Comparison of ENCODE assay signal across 21 cellular contexts in genomic region chr17:58640202-58640601, GRCh38. TPM values are rescaled to one million over a fixed set of nuclear protein-coding genes. Genes with fewer than 3 reads are reported as not detected.
DNase-seq lines count a peak whose midpoint lies in the region; ATAC-seq, FAIRE-seq and TF ChIP-seq lines count a peak whose summit lies in the region.
"Had no signal": no experiment of that assay in that cellular context is flagged by ENCODE, and none has a peak within 500 bp of the region (broad histone marks: within the 10 kb centered on the region; RNA-seq: fewer than 3 reads in every experiment).

No MANE protein-coding gene starts in this region.

- no peaks in the 10 kb centered on the region for H3K79me2 ChIP-seq in K562 (ENCODE audit: control insufficient read depth, insufficient read depth, low read length)

- no peak overlapping the region for H3K4me3 Mint-ChIP-seq in activated CD4-positive, alpha-beta memory T cell treated with anti-CD3 and anti-CD28 coated beads for 36 hours
- H3K4me3 Mint-ChIP-seq: B cell; CD4-positive, CD25-positive, alpha-beta regulatory T cell; CD8-positive, alpha-beta T cell; HFFc6 had no signal

- no peaks in the 10 kb centered on the region for H4K20me1 ChIP-seq in K562 (replicated peaks; ENCODE audit: control insufficient read depth, insufficient read depth, low read length)
- H4K20me1 ChIP-seq: BLaER1 had no signal

- no peak for FAIRE-seq in K562 (lab: Jason Lieb, UNC)
- FAIRE-seq: G401.6, GM12892, H54 had no signal

- no peak overlapping the region for H3K4me3 ChIP-seq in K562
- no peak overlapping the region for H3K4me3 ChIP-seq in right lobe of liver
- H3K4me3 ChIP-seq in right cardiac atrium (ENCODE audit: low read length) = no peak overlapping the region
- H3K4me3 ChIP-seq: BLaER1, HAP-1 had no signal

- TF ChIP-seq CTCF in K562 (IDR thresholded peaks at IDR 0.05 in 2 of 3, conservative IDR thresholded peaks at IDR 0.05 in 1 of 3; ENCODE audit: insufficient read depth in 2 of 3, low read depth in 1 of 3, low read length in 3 of 3) (no peak), right lobe of liver (IDR thresholded peaks at IDR 0.05) (no peak)

- 0 out of 2 replicates have a peak overlapping the region, but pooled peaks have one; percentile 0 for H2AFZ ChIP-seq in K562 (ENCODE audit: low read depth, low read length)

- no peak overlapping the region for H3K4me2 ChIP-seq in K562 (ENCODE audit: insufficient read depth, low read length)
- H3K4me2 ChIP-seq: BLaER1 had no signal

- in situ Hi-C loops in K562 (cut with MboI) = no loop called here

- intact Hi-C loops in K562 (cut with micrococcal nuclease) (no loop called here), right lobe of liver (cut with DNase I) (no loop called here), right cardiac atrium (cut with DNase I) (no loop called here)
- intact Hi-C loops in activated CD4-positive, alpha-beta memory T cell treated with anti-CD3 and anti-CD28 coated beads for 36 hours (cut with micrococcal nuclease) = no loop called here

- no peak for TF ChIP-seq EP300 in K562 (IDR thresholded peaks at IDR 0.05; ENCODE audit: low read length)

- DNase-seq in NCI-H82 treated with DMSO at 0.1 percent for 48 hours (lab: John Stamatoyannopoulos, UW; ENCODE audit: unreplicated experiment) = peak; percentile 19
- no peak for DNase-seq in K562 (ENCODE audit: extremely low read depth in 1 of 4, low spot score in 3 of 4)
- DNase-seq in right lobe of liver = no peak
- no peak for DNase-seq in activated CD4-positive, alpha-beta memory T cell treated with anti-CD3 and anti-CD28 coated beads for 36 hours
- DNase-seq in right cardiac atrium = no peak
- DNase-seq: Caco-2; CD8-positive, alpha-beta T cell; DMS153; DND-41; GOT3; HFFc6 had no signal

- H3K9me1 ChIP-seq in K562 (ENCODE audit: control insufficient read depth, insufficient read depth, low read length) = no peaks in the 10 kb centered on the region

- TF ChIP-seq POLR2A in K562 (conservative IDR thresholded peaks at IDR 0.05) (no peak), right lobe of liver (IDR thresholded peaks at IDR 0.05) (no peak)

- POLR2A ChIA-PET in K562 (lab: Yijun Ruan, JAX) = interaction anchor here (0.8 to 6.0 kb wide), 3 partner anchors 9 to 19 kb away, joined by 3 to 122 read pairs (median 32); no protein-coding TSS in a partner anchor
- POLR2A ChIA-PET in activated CD4-positive, alpha-beta memory T cell treated with anti-CD3 and anti-CD28 coated beads for 36 hours (lab: Charles Lee) = interaction anchor here (0.7 to 6.5 kb wide), 2 partner anchors 9 to 16 kb away, joined by 6 to 81 read pairs; no protein-coding TSS in a partner anchor

- no peak overlapping the region for H3K27ac ChIP-seq in K562 (ENCODE audit: extremely low read depth, low read depth, low read length)
- H3K27ac ChIP-seq in right lobe of liver = no peak overlapping the region
- H3K27ac ChIP-seq in right cardiac atrium (ENCODE audit: low read length) = no peak overlapping the region
- H3K27ac ChIP-seq: BLaER1, C4-2B had no signal

- H3K9me3 Mint-ChIP-seq in activated CD4-positive, alpha-beta memory T cell treated with anti-CD3 and anti-CD28 coated beads for 36 hours = no peaks in the 10 kb centered on the region
- H3K9me3 Mint-ChIP-seq: CD4-positive, CD25-positive, alpha-beta regulatory T cell; CD8-positive, alpha-beta T cell; HFFc6 had no signal

- TF ChIP-seq RAD21 in K562 (CRISPR knock-in tag; conservative IDR thresholded peaks at IDR 0.05 in 1 of 2, IDR thresholded peaks at IDR 0.05 in 1 of 2) = no peak

- H3K36me3 Mint-ChIP-seq in activated CD4-positive, alpha-beta memory T cell treated with anti-CD3 and anti-CD28 coated beads for 36 hours = no peaks in the 10 kb centered on the region
- H3K36me3 Mint-ChIP-seq: CD4-positive, CD25-positive, alpha-beta regulatory T cell; CD8-positive, alpha-beta T cell had no signal

- H3K36me3 ChIP-seq in K562 (ENCODE audit: control insufficient read depth, insufficient read depth, low read length) (no peaks in the 10 kb centered on the region), right lobe of liver (no peaks in the 10 kb centered on the region)
- H3K36me3 ChIP-seq: BLaER1, HAP-1 had no signal

- no peak overlapping the region for H3K9ac ChIP-seq in K562 (ENCODE audit: insufficient read depth in 1 of 2, low read depth in 2 of 2, low read length in 2 of 2)
- H3K9ac ChIP-seq: BLaER1 had no signal

- no peaks in the 10 kb centered on the region for H3K27me3 ChIP-seq in K562 (ENCODE audit: control insufficient read depth in 2 of 2, insufficient read depth in 2 of 2, low read length in 2 of 2)
- no peaks in the 10 kb centered on the region for H3K27me3 ChIP-seq in right lobe of liver
- H3K27me3 ChIP-seq in right cardiac atrium (ENCODE audit: control insufficient read depth, insufficient read depth) = no peaks in the 10 kb centered on the region
- H3K27me3 ChIP-seq: BLaER1 had no signal

- no TSS peak for BruUV-seq in K562 (replicated peaks; lab: Mats Ljungman, UMichigan)

- no peak overlapping the region for H3K27ac Mint-ChIP-seq in activated CD4-positive, alpha-beta memory T cell treated with anti-CD3 and anti-CD28 coated beads for 36 hours
- H3K27ac Mint-ChIP-seq: B cell; CD4-positive, CD25-positive, alpha-beta regulatory T cell; CD8-positive, alpha-beta T cell; HFFc6 had no signal

- H3K4me1 ChIP-seq in K562 (replicated peaks in 1 of 2; ENCODE audit: control insufficient read depth in 2 of 2, insufficient read depth in 2 of 2, low read length in 2 of 2) (no peaks in the 10 kb centered on the region; a peak in 1 of 5 replicates), right lobe of liver (peaks cover 0 to 14% (median 0%) of the 10 kb centered on the region in 4 donors), right cardiac atrium (ENCODE audit: control insufficient read depth, insufficient read depth, low read length) (no peaks in the 10 kb centered on the region)
- H3K4me1 ChIP-seq: BLaER1, Caco-2, HAP-1 had no signal

- 10% methylated on average over 4 of the region's 4 CpGs for WGBS in K562 (ENCODE audit: insufficient coverage, low coverage, missing lambda C conversion rate)
- WGBS in right lobe of liver (ENCODE audit: insufficient coverage, low coverage, low lambda C conversion rate, missing lambda C conversion rate) = 38% methylated on average over 4 of the region's 4 CpGs
- WGBS in right cardiac atrium = 73% methylated on average over 4 of the region's 4 CpGs

- no peak for ATAC-seq in K562
- ATAC-seq in esophagus mucosa = peak; percentile 48
- peak; percentile 48 to 80 (median 71) for ATAC-seq in right lobe of liver
- ATAC-seq in HG03521 (IDR thresholded peaks at IDR 0.05; ENCODE audit: unreplicated experiment) = no peak
- no peak for ATAC-seq in right cardiac atrium
- ATAC-seq: CD8-positive, alpha-beta T cell had no signal

- H3K27me3 Mint-ChIP-seq in activated CD4-positive, alpha-beta memory T cell treated with anti-CD3 and anti-CD28 coated beads for 36 hours = no peaks in the 10 kb centered on the region
- H3K27me3 Mint-ChIP-seq: B cell had no signal

- no peaks in the 10 kb centered on the region for H3K9me3 ChIP-seq in K562 (replicated peaks; ENCODE audit: control insufficient read depth, insufficient read depth, low read depth, low read length)
- H3K9me3 ChIP-seq in right lobe of liver = no peaks in the 10 kb centered on the region
- no peaks in the 10 kb centered on the region for H3K9me3 ChIP-seq in right cardiac atrium (ENCODE audit: control insufficient read depth, low read length)
- H3K9me3 ChIP-seq: BLaER1, Caco-2, HAP-1 had no signal

- H3K4me1 Mint-ChIP-seq in activated CD4-positive, alpha-beta memory T cell treated with anti-CD3 and anti-CD28 coated beads for 36 hours (ENCODE audit: low read depth) = no peaks in the 10 kb centered on the region
- H3K4me1 Mint-ChIP-seq: B cell; CD4-positive, CD25-positive, alpha-beta regulatory T cell had no signal

- CTCF ChIA-PET in K562 (lab: Yijun Ruan, JAX; ENCODE audit: low intra/inter-chr PET ratio) = no interaction called here
- CTCF ChIA-PET in activated CD4-positive, alpha-beta memory T cell treated with anti-CD3 and anti-CD28 coated beads for 36 hours (lab: Charles Lee) = interaction anchor here (0.8 to 1.0 kb wide), 3 partner anchors 8 to 365 kb away, joined by 3 read pairs; no protein-coding TSS in a partner anchor

RNA-seq across cellular contexts. Expression of gene TEX14, which starts 51.6 kb away (rescaled TPM):
- 0.25 and 0.42 TPM in 2 replicates for total RNA-seq in K562 (2011; cell fraction: chromatin; rRNA removed; ENCODE audit: low replicate concordance)
- total RNA-seq in K562 (2011; cell fraction: nucleolus; rRNA removed) = 0.13 and 0.17 TPM in 2 replicates
- total RNA-seq in K562 (2011; cell fraction: nucleoplasm; rRNA removed) = 0.15 and 0.29 TPM in 2 replicates
- total RNA-seq in K562 (2014; rRNA removed) (0.04 and 0.05 TPM in 2 replicates), K562 (2014; rRNA removed; fragmentation: Illumina TruSeq; extraction: Trizol) (0.06 and 0.11 TPM in 2 replicates), K562 (2015; rRNA removed; fragmentation: Illumina TruSeq; extraction: Trizol) (0.04 TPM in 1 of 2 replicates, not detected in the other), K562 (2021) (0.09 and 0.18 TPM in 2 replicates), esophagus mucosa (0.24 TPM), right lobe of liver (under 1 TPM in 3 of 6 experiments, not detected in 3; 0.04 to 0.12 (median 0.09) TPM), right cardiac atrium (under 1 TPM in 3 of 4 donors, not detected in 1; 0.15 to 0.57 (median 0.20) TPM)
- polyA plus RNA-seq in K562 (2011; rRNA removed) (0.06 and 0.27 TPM in 2 replicates), K562 (2014; fragmentation: Illumina TruSeq; extraction: Trizol) (0.06 and 0.12 TPM in 2 replicates), K562 (2014; fragmentation: Nextera tagmentation; extraction: Ambion mirVana) (under 1 TPM; 0.10 to 0.11 TPM), K562 (2014; rRNA removed) (0.05 TPM in 2 replicates), right cardiac atrium (0.27 TPM)
- polyA plus RNA-seq in K562 (2011; cell fraction: cytosol; rRNA removed) = 0.06 and 0.40 TPM in 2 replicates
- 0.34 and 0.56 TPM in 2 replicates for polyA plus RNA-seq in K562 (2011; cell fraction: nucleus; rRNA removed)
- polyA plus RNA-seq in K562 (2012) = 0.10 and 0.12 TPM in 2 replicates
- polyA minus RNA-seq in K562 (2011; rRNA and poly(A)+ RNA removed) = 0.07 and 0.24 TPM in 2 replicates
- not detected in 2 replicates for polyA minus RNA-seq in K562 (2011; cell fraction: cytosol; rRNA and poly(A)+ RNA removed)
- polyA minus RNA-seq in K562 (2011; cell fraction: nucleus; rRNA and poly(A)+ RNA removed) = under 0.01 and 0.22 TPM in 2 replicates
- under 1 TPM; 0.14 to 0.17 TPM for total RNA-seq in activated CD4-positive, alpha-beta memory T cell treated with anti-CD3 and anti-CD28 coated beads for 36 hours

RNA-seq across cellular contexts. Expression of gene RAD51C, which starts 52.2 kb away (rescaled TPM):
- total RNA-seq in K562 (2011; cell fraction: chromatin; rRNA removed; ENCODE audit: low replicate concordance) = 78.3 and 96.4 TPM in 2 replicates
- 44.3 and 51.4 TPM in 2 replicates for total RNA-seq in K562 (2011; cell fraction: nucleolus; rRNA removed)
- total RNA-seq in K562 (2011; cell fraction: nucleoplasm; rRNA removed) = 69.1 and 82.0 TPM in 2 replicates
- total RNA-seq in K562 (2014; rRNA removed) (66.4 and 103 TPM in 2 replicates), K562 (2014; rRNA removed; fragmentation: Illumina TruSeq; extraction: Trizol) (126 and 145 TPM in 2 replicates), K562 (2015; rRNA removed; fragmentation: Illumina TruSeq; extraction: Trizol) (96.1 and 106 TPM in 2 replicates), K562 (2021) (93.9 and 96.9 TPM in 2 replicates), esophagus mucosa (15.1 TPM), right lobe of liver (10 to 100 TPM in 2 of 6 experiments, 1 to 10 TPM in 4; 6.5 to 22.2 (median 7.9) TPM), right cardiac atrium (10 to 100 TPM; 30.4 to 41.6 (median 36.9) TPM)
- polyA plus RNA-seq in K562 (2011; rRNA removed) (107 and 137 TPM in 2 replicates), K562 (2014; fragmentation: Illumina TruSeq; extraction: Trizol) (113 and 135 TPM in 2 replicates), K562 (2014; fragmentation: Nextera tagmentation; extraction: Ambion mirVana) (100 to 1,000 TPM; 341 TPM), K562 (2014; rRNA removed) (148 and 161 TPM in 2 replicates), right cardiac atrium (36.0 TPM)
- polyA plus RNA-seq in K562 (2011; cell fraction: cytosol; rRNA removed) = 31.3 and 56.4 TPM in 2 replicates
- 29.6 and 40.6 TPM in 2 replicates for polyA plus RNA-seq in K562 (2011; cell fraction: nucleus; rRNA removed)
- polyA plus RNA-seq in K562 (2012) = 89.2 and 109 TPM in 2 replicates
- polyA minus RNA-seq in K562 (2011; rRNA and poly(A)+ RNA removed) = 107 and 123 TPM in 2 replicates
- 22.2 and 30.0 TPM in 2 replicates for polyA minus RNA-seq in K562 (2011; cell fraction: cytosol; rRNA and poly(A)+ RNA removed)
- 33.3 and 62.1 TPM in 2 replicates for polyA minus RNA-seq in K562 (2011; cell fraction: nucleus; rRNA and poly(A)+ RNA removed)
- 10 to 100 TPM; 64.0 to 66.0 TPM for total RNA-seq in activated CD4-positive, alpha-beta memory T cell treated with anti-CD3 and anti-CD28 coated beads for 36 hours

Comparison
In these comparisons a context has a peak if more than half of its experiments do, and no peak if none do; other contexts are left out.
1. ATAC-seq: peak in esophagus mucosa (single experiment) and right lobe of liver (4 of 4); none in K562 (single experiment), HG03521 (single experiment) and right cardiac atrium (0 of 2).